In the genomic region with DNA sequence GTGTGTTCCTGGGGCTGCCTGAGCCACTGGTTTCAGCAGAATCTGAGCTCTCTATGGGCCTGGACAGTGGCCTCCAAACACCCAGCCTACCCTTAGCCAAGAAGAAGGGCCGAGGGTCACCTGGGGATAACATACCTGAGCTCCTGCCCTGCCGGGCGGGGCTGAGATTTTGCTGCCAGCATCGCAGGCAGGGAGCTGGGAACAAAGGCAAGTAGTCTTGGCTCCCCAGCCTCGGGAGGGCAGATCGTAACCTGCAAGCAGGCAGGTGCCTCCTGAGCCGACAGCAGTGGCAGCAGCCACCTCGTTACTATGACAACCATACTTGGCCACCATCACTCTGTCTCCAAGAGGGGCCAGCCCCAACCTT, we compare ENCODE assay signal across 9 cellular contexts. TPM values are rescaled to one million over a fixed set of nuclear protein-coding genes. Genes with fewer than 3 reads are reported as not detected.
DNase-seq lines count a peak whose midpoint lies in the region; ATAC-seq and TF ChIP-seq lines count a peak whose summit lies in the region.
"Had no signal": no experiment of that assay in that cellular context is flagged by ENCODE, and none has a peak within 500 bp of the region (broad histone marks: within the 10 kb centered on the region; RNA-seq: fewer than 3 reads in every experiment).

No MANE protein-coding gene starts in this region.

- no peak for TF ChIP-seq CTCF in Panc1 (IDR thresholded peaks at IDR 0.05)

- peaks cover 70% of the 10 kb centered on the region for H3K4me1 ChIP-seq in Panc1 (ENCODE audit: control insufficient read depth, insufficient read depth, low read length)
- H3K4me1 ChIP-seq in right cardiac atrium (ENCODE audit: control insufficient read depth, insufficient read depth, low read length) = peaks cover 28% of the 10 kb centered on the region

- H3K36me3 ChIP-seq in Panc1 (ENCODE audit: control insufficient read depth, insufficient read depth, low read length) = no peaks in the 10 kb centered on the region

- no peak overlapping the region for H3K4me3 ChIP-seq in Panc1 (ENCODE audit: low read depth in 2 of 2, low read length in 2 of 2)
- no peak overlapping the region for H3K4me3 ChIP-seq in right cardiac atrium (ENCODE audit: low read length)

- in situ Hi-C loops in Panc1 (cut with HindIII; ENCODE audit: low pct_unique_long_range_greater_than_20kb, low sequenced_read_pairs) = loop anchor here (10.0 kb wide), 2 partner anchors 119 to 329 kb away; no protein-coding TSS in a partner anchor

- BruUV-seq in Panc1 (replicated peaks; lab: Mats Ljungman, UMichigan) = no TSS peak

- POLR2A ChIA-PET in Panc1 (lab: Charles Lee) = interaction anchor here (0.6 to 2.7 kb wide), 7 partner anchors 39 to 578 kb away, joined by 3 to 10 read pairs (median 4); no protein-coding TSS in a partner anchor

- DNase-seq in NCI-H2227 (lab: John Stamatoyannopoulos, UW; ENCODE audit: unreplicated experiment) (peak; percentile 41), NCI-H2227 treated with DMSO at 0.1 percent for 48 hours (lab: John Stamatoyannopoulos, UW) (no peak), Panc1 (ENCODE audit: low read depth, low spot score) (no peak), right cardiac atrium (peak in 1 of 3 donors; percentile 31), Kasumi-1 (lab: John Stamatoyannopoulos, UW) (no peak)
- DNase-seq: activated naive CD8-positive, alpha-beta T cell treated with anti-CD3 and anti-CD28 coated beads, Interleukin-2, amount 10 ng/mL, durations not matched to agents 7 days and 5 days had no signal

- 78% methylated on average over 8 of the region's 8 CpGs for WGBS in right cardiac atrium

- peak; percentile 19 for ATAC-seq in Panc1
- ATAC-seq in right cardiac atrium = no peak
- ATAC-seq in HG03280 (IDR thresholded peaks at IDR 0.05; ENCODE audit: unreplicated experiment) = no peak
- no peak for ATAC-seq in HG02870 (IDR thresholded peaks at IDR 0.05; ENCODE audit: unreplicated experiment)

- CTCF ChIA-PET in Panc1 (lab: Charles Lee) = no interaction called here

- H3K9me3 ChIP-seq in Panc1 (ENCODE audit: control insufficient read depth, insufficient read depth, low read depth, low read length) = no peaks in the 10 kb centered on the region
- H3K9me3 ChIP-seq in right cardiac atrium (ENCODE audit: control insufficient read depth, low read length) = no peaks in the 10 kb centered on the region

- intact Hi-C loops in Panc1 (cut with micrococcal nuclease; ENCODE audit: unreplicated experiment) = loop anchor here (10.0 kb wide), 1 partner anchor 199 kb away; no protein-coding TSS in a partner anchor
- intact Hi-C loops in right cardiac atrium (cut with DNase I) = loop anchor here in 3 of 4 donors (5.0 to 10.0 kb wide), 5 partner anchors 89 to 209 kb away; no protein-coding TSS in a partner anchor

- H3K27ac ChIP-seq in Panc1 (ENCODE audit: low read length) (peak overlapping the region; percentile 100), right cardiac atrium (ENCODE audit: low read length) (peak overlapping the region; percentile 100), temporal lobe (ENCODE audit: low read depth, low read length) (peak overlapping the region; percentile 82)

- H3K27me3 ChIP-seq in Panc1 (ENCODE audit: control insufficient read depth, insufficient read depth, low read length) = no peaks in the 10 kb centered on the region
- no peaks in the 10 kb centered on the region for H3K27me3 ChIP-seq in right cardiac atrium (ENCODE audit: control insufficient read depth, insufficient read depth)

RNA-seq across cellular contexts. Expression of gene TOMM20, which starts 54.7 kb away (rescaled TPM):
- total RNA-seq in Panc1 (2021; ENCODE audit: unreplicated experiment) = 101 TPM
- polyA plus RNA-seq in Panc1 (2012; ENCODE audit: insufficient read length) = 73.5 TPM
- total RNA-seq in right cardiac atrium = 100 to 1,000 TPM in 1 of 4 donors, 10 to 100 TPM in 3; 88.1 to 110 (median 96.4) TPM
- 66.3 TPM for polyA plus RNA-seq in right cardiac atrium
- total RNA-seq in temporal lobe = 169 TPM
